In genomic region chr11:76604652-76605241, GRCh38 we compare ENCODE assay signal across 13 cellular contexts.
DNase-seq lines count a peak whose midpoint lies in the region; ATAC-seq and TF ChIP-seq lines count a peak whose summit lies in the region.
"Had no signal": no experiment of that assay in that cellular context is flagged by ENCODE, and none has a peak within 500 bp of the region (broad histone marks: within the 10 kb centered on the region; RNA-seq: fewer than 3 reads in every experiment).

No MANE protein-coding gene starts in this region.

- DNase-seq in HFFc6 (peak; percentile 36), choroid plexus epithelial cell (ENCODE audit: low read depth) (peak; percentile 57), left lung (no peak), posterior vena cava (ENCODE audit: low spot score) (no peak), midbrain (lab: John Stamatoyannopoulos, UW) (no peak), SW 1271 (lab: John Stamatoyannopoulos, UW) (no peak)
- no peak for DNase-seq in stimulated activated effector memory CD8-positive, alpha-beta T cell treated with anti-CD3 and anti-CD28 coated beads, Interleukin-12 subunit alpha, Interleukin-12 subunit beta, amount 100 ng/mL, for 72 hours (ENCODE audit: low spot score in 2 of 2)
- DNase-seq in stimulated activated CD4-positive, alpha-beta T cell treated with anti-CD3 and anti-CD28 coated beads, Interleukin-1b, Interleukin-23, amount 100 ng/mL, for 48 hours, result no peak
- DNase-seq: activated B cell treated with CpG ODN at 0.5 μM for 24 hours, foreskin keratinocyte, NCI-H187 treated with DMSO at 0.1 percent for 48 hours had no signal

- peaks cover 27% of the 10 kb centered on the region for H3K4me1 Mint-ChIP-seq in HFFc6 (ENCODE audit: low read depth)
- no peaks in the 10 kb centered on the region for H3K4me1 Mint-ChIP-seq in stimulated activated effector memory CD8-positive, alpha-beta T cell treated with anti-CD3 and anti-CD28 coated beads, Interleukin-12 subunit alpha, Interleukin-12 subunit beta, amount 100 ng/mL, for 72 hours

- H3K36me3 Mint-ChIP-seq in HFFc6 (ENCODE audit: low read depth), result no peaks in the 10 kb centered on the region; the same call in 1 of the 2 replicates
- H3K36me3 Mint-ChIP-seq in stimulated activated effector memory CD8-positive, alpha-beta T cell treated with anti-CD3 and anti-CD28 coated beads, Interleukin-12 subunit alpha, Interleukin-12 subunit beta, amount 100 ng/mL, for 72 hours, result no peaks in the 10 kb centered on the region
- H3K36me3 Mint-ChIP-seq: activated naive CD8-positive, alpha-beta T cell had no signal

- peak overlapping the region; percentile 8; the same call in 1 of the 2 replicates for H3K27ac Mint-ChIP-seq in HFFc6
- H3K27ac Mint-ChIP-seq in stimulated activated effector memory CD8-positive, alpha-beta T cell treated with anti-CD3 and anti-CD28 coated beads, Interleukin-12 subunit alpha, Interleukin-12 subunit beta, amount 100 ng/mL, for 72 hours, result peak overlapping the region; percentile 2
- H3K27ac Mint-ChIP-seq: activated B cell treated with CpG ODN at 0.5 μM for 24 hours; activated naive CD8-positive, alpha-beta T cell had no signal

- H3K4me1 ChIP-seq in left lung, result peaks cover 5 to 31% of the 10 kb centered on the region in 2 donors
- H3K4me1 ChIP-seq: foreskin keratinocyte had no signal

- H3K36me3 ChIP-seq in left lung, result no peaks in the 10 kb centered on the region

- H3K4me3 Mint-ChIP-seq in HFFc6, result no peak overlapping the region
- H3K4me3 Mint-ChIP-seq in stimulated activated effector memory CD8-positive, alpha-beta T cell treated with anti-CD3 and anti-CD28 coated beads, Interleukin-12 subunit alpha, Interleukin-12 subunit beta, amount 100 ng/mL, for 72 hours, result no peak overlapping the region
- H3K4me3 Mint-ChIP-seq: activated B cell treated with CpG ODN at 0.5 μM for 24 hours; activated naive CD8-positive, alpha-beta T cell had no signal

- peaks cover 14% of the 10 kb centered on the region for H3K27me3 Mint-ChIP-seq in HFFc6 (ENCODE audit: insufficient read depth)
- H3K27me3 Mint-ChIP-seq: activated naive CD8-positive, alpha-beta T cell had no signal

- H3K9me3 ChIP-seq in left lung, result no peaks in the 10 kb centered on the region

- no peaks in the 10 kb centered on the region; the same call in 1 of the 2 replicates for H3K9me3 Mint-ChIP-seq in HFFc6
- H3K9me3 Mint-ChIP-seq in stimulated activated effector memory CD8-positive, alpha-beta T cell treated with anti-CD3 and anti-CD28 coated beads, Interleukin-12 subunit alpha, Interleukin-12 subunit beta, amount 100 ng/mL, for 72 hours, result no peaks in the 10 kb centered on the region
- H3K9me3 Mint-ChIP-seq: activated B cell treated with CpG ODN at 0.5 μM for 24 hours had no signal

- H3K4me3 ChIP-seq in choroid plexus epithelial cell (ENCODE audit: low read depth, low read length) (no peak overlapping the region), left lung (no peak overlapping the region)

- H3K27ac ChIP-seq in left lung, result no peak overlapping the region
- H3K27ac ChIP-seq: foreskin keratinocyte, HL-60 had no signal

- no peaks in the 10 kb centered on the region for H3K27me3 ChIP-seq in left lung

- intact Hi-C loops in left lung (cut with DNase I), result no loop called here
- intact Hi-C loops in posterior vena cava (cut with DNase I), result no loop called here

- TF ChIP-seq CTCF in HFFc6 (IDR thresholded peaks at IDR 0.05) (no peak), choroid plexus epithelial cell (conservative IDR thresholded peaks at IDR 0.05; ENCODE audit: low read depth, low read length) (no peak), left lung (IDR thresholded peaks at IDR 0.05) (no peak)

- ATAC-seq in left lung, result peak; percentile 36
- ATAC-seq in stimulated activated effector memory CD8-positive, alpha-beta T cell treated with anti-CD3 and anti-CD28 coated beads, Interleukin-12 subunit alpha, Interleukin-12 subunit beta, amount 100 ng/mL, for 72 hours, result no peak
- ATAC-seq: foreskin keratinocyte had no signal

Comparison
In these comparisons a context has a peak if more than half of its experiments do, and no peak if none do; other contexts are left out.
1. DNase-seq: peak in HFFc6 (single experiment) and choroid plexus epithelial cell (single experiment); none in left lung (0 of 2), stimulated activated effector memory CD8-positive, alpha-beta T cell treated with anti-CD3 and anti-CD28 coated beads, Interleukin-12 subunit alpha, Interleukin-12 subunit beta, amount 100 ng/mL, for 72 hours (0 of 2), posterior vena cava (single experiment), midbrain (single experiment), SW 1271 (0 of 2) and stimulated activated CD4-positive, alpha-beta T cell treated with anti-CD3 and anti-CD28 coated beads, Interleukin-1b, Interleukin-23, amount 100 ng/mL, for 48 hours (single experiment).